Comparison of ENCODE assay signal across 24 cellular contexts in genomic region chr3:105639131-105639530, GRCh38.
"Had no signal": no experiment of that assay in that cellular context is flagged by ENCODE, and none has a peak within 500 bp of the region (broad histone marks: within the 10 kb centered on the region; RNA-seq: fewer than 3 reads in every experiment).

No MANE protein-coding gene starts in this region.

- H3K9me3 ChIP-seq: left lung, lower lobe of right lung, mucosa of descending colon had no signal

- H3K36me3 ChIP-seq: left lung, left ventricle myocardium inferior, lower lobe of right lung had no signal

- H3K4me3 ChIP-seq: left lung, left ventricle myocardium inferior, lower lobe of right lung, lung, mucosa of descending colon had no signal

- ATAC-seq: left cardiac atrium; left colon; left lobe of liver; left lung; left ventricle myocardium superior; lower lobe of right lung; mucosa of descending colon; naive thymus-derived CD4-positive, alpha-beta T cell; naive thymus-derived CD8-positive, alpha-beta T cell had no signal

- DNase-seq: hippocampal formation; hypothalamus; immature natural killer cell; islet precursor cell; kidney; kidney glomerular epithelial cell; left cardiac atrium; left colon; left lung; left ventricle myocardium inferior; left ventricle myocardium superior; lower lobe of right lung; mammary epithelial cell; mesenchymal stem cell; mesendoderm; midbrain; mucosa of descending colon; naive B cell; naive thymus-derived CD4-positive, alpha-beta T cell; naive thymus-derived CD8-positive, alpha-beta T cell had no signal

- FAIRE-seq: islet of Langerhans, keratinocyte had no signal

- H3K4me1 ChIP-seq: left lung, left ventricle myocardium inferior, lower lobe of right lung had no signal

- H3K27me3 ChIP-seq: left lung had no signal

- H3K27ac ChIP-seq: left lung, left ventricle myocardium inferior, lower lobe of right lung had no signal
